8 cellular contexts compared by ENCODE assay signal in genomic region chr19:18401580-18402112, GRCh38. TPM values are rescaled to one million over a fixed set of nuclear protein-coding genes. Genes with fewer than 3 reads are reported as not detected.
DNase-seq lines count a peak whose midpoint lies in the region; ATAC-seq and TF ChIP-seq lines count a peak whose summit lies in the region.

No MANE protein-coding gene starts in this region.

- TF ChIP-seq CTCF in sigmoid colon (IDR thresholded peaks at IDR 0.05): peak in 1 of 4 experiments; percentile 17

- H3K36me3 ChIP-seq in sigmoid colon: no peaks in the 10 kb centered on the region

- WGBS in sigmoid colon, 2 donors: 18 to 32% methylated on average over 7 of the region's 7 CpGs

- DNase-seq in COLO668 (lab: John Stamatoyannopoulos, UW; ENCODE audit: unreplicated experiment) (peak; percentile 18), SW480 (ENCODE audit: low spot score) (peak; percentile 54), germinal center (ENCODE audit: low spot score) (peak; percentile 74), sigmoid colon (peak; percentile 84), putamen (ENCODE audit: low spot score) (no peak)

- H3K9me3 ChIP-seq in sigmoid colon: no peaks in the 10 kb centered on the region

- TF ChIP-seq EP300 in sigmoid colon (IDR thresholded peaks at IDR 0.05): no peak

- peak; percentile 53 for ATAC-seq in HG03108 (IDR thresholded peaks at IDR 0.05; ENCODE audit: unreplicated experiment)
- ATAC-seq in GM19395 (IDR thresholded peaks at IDR 0.05; ENCODE audit: unreplicated experiment): no peak
- no peak for ATAC-seq in HG02840 (IDR thresholded peaks at IDR 0.05; ENCODE audit: low FRiP score, unreplicated experiment)

- H3K27ac ChIP-seq in sigmoid colon: peak overlapping the region in 3 of 4 donors; percentile 27 to 47 (median 39)

- H3K4me3 ChIP-seq in sigmoid colon: no peak overlapping the region

- TF ChIP-seq POLR2A in sigmoid colon (IDR thresholded peaks at IDR 0.05): no peak

- intact Hi-C loops in sigmoid colon (cut with DNase I): no loop called here

- H3K27me3 ChIP-seq in sigmoid colon: peaks cover 8 to 17% (median 11%) of the 10 kb centered on the region in 3 donors

- peaks cover 0 to 10% (median 0%) of the 10 kb centered on the region in 4 donors for H3K4me1 ChIP-seq in sigmoid colon

RNA-seq across cellular contexts. Expression of gene LRRC25, which starts 4.2 kb away (rescaled TPM):
- 10 to 100 TPM in 1 of 4 donors, 1 to 10 TPM in 3; 2.2 to 13.3 (median 9.0) TPM for total RNA-seq in sigmoid colon
- 10 to 100 TPM in 1 of 3 donors, 1 to 10 TPM in 2; 4.2 to 10.9 (median 6.0) TPM for polyA plus RNA-seq in sigmoid colon

RNA-seq across cellular contexts. Expression of gene GDF15, which starts 15.7 kb away (rescaled TPM):
- 1 to 10 TPM; 1.1 to 7.9 (median 3.9) TPM for total RNA-seq in sigmoid colon
- polyA plus RNA-seq in sigmoid colon: 10 to 100 TPM in 2 of 3 donors, 1 to 10 TPM in 1; 7.2 to 79.7 (median 24.5) TPM

RNA-seq across cellular contexts. Expression of gene SSBP4, which starts 17.6 kb away (rescaled TPM):
- 10 to 100 TPM; 52.4 to 71.4 (median 58.0) TPM for total RNA-seq in sigmoid colon
- polyA plus RNA-seq in sigmoid colon: 10 to 100 TPM; 13.9 to 51.4 (median 32.4) TPM

RNA-seq across cellular contexts. Expression of gene ISYNA1, which starts 36.3 kb away (rescaled TPM):
- total RNA-seq in sigmoid colon: 10 to 100 TPM in 3 of 4 donors, 1 to 10 TPM in 1; 9.1 to 12.8 (median 11.5) TPM
- polyA plus RNA-seq in sigmoid colon: 10 to 100 TPM in 1 of 3 donors, 1 to 10 TPM in 2; 3.7 to 18.7 (median 4.2) TPM
